In genomic region chr6:79011940-79012339, GRCh38 we compare ENCODE assay signal across 11 cellular contexts.
"Had no signal": no experiment of that assay in that cellular context is flagged by ENCODE, and none has a peak within 500 bp of the region (broad histone marks: within the 10 kb centered on the region; RNA-seq: fewer than 3 reads in every experiment).

No MANE protein-coding gene starts in this region.

- H3K27ac ChIP-seq: GM23248, HL-60, KMS-11 had no signal

- H2AFZ ChIP-seq: GM23248 had no signal

- H3K4me2 ChIP-seq: KMS-11 had no signal

- H3K4me1 ChIP-seq: HAP-1 had no signal

- H3K4me3 Mint-ChIP-seq: HFFc6 had no signal

- DNase-seq: GM23248, GOT3, H7, HFFc6, IMR-90, Karpas-422, KBM-7 had no signal

- H3K9me3 ChIP-seq: HAP-1 had no signal

- H3K27ac Mint-ChIP-seq: HFFc6 had no signal

- ATAC-seq: HCT116 had no signal

- H3K9me3 Mint-ChIP-seq: HFFc6 had no signal

- H3K4me3 ChIP-seq: GM23248, HAP-1 had no signal

- H3K9ac ChIP-seq: GM23248, KMS-11 had no signal
